ENCODE assay signal across 1 cellular context in the genomic region with DNA sequence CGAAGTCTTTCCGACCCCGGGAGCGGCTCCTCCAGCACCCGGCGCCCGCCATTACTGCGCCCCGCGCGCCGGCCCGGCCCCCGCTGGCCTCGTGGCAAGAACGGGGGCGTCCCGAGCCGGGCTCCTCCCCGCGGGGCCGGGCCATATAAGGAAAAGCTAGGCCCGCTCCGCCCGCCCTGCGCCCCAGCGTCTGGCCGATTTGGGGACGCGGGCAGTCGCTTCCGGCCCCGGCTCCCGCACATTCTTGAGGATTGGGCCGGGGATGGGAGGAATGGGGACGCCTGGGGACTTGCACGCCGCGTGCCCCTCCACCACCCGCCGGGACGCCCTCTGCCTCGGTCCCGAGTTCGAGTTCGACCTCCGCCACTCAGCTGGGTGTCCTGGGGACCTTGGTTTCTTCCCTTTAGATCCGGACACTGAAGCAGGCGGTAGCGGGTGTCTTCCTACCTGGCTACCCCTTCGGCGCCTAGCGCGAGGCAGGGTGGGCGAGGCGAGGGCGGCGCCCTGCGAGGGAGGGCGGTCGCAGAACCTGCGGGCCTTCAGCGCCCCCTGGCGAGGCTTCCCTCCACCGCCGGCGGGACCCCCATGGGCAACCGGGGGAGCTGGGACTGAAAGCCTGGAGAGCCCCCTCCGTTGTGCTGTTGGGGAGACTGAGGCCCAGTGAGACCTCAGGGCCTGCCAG.
TF ChIP-seq lines count a peak whose summit lies in the region.

No MANE protein-coding gene starts in this region.

TF ChIP-seq in IMR-90, 13 proteins besides CTCF, POLR2A, EP300 and RAD21:
- TF ChIP-seq, protein P1, sequence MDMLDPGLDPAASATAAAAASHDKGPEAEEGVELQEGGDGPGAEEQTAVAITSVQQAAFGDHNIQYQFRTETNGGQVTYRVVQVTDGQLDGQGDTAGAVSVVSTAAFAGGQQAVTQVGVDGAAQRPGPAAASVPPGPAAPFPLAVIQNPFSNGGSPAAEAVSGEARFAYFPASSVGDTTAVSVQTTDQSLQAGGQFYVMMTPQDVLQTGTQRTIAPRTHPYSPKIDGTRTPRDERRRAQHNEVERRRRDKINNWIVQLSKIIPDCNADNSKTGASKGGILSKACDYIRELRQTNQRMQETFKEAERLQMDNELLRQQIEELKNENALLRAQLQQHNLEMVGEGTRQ (IDR thresholded peaks at IDR 0.05; ENCODE audit: low read depth, low read length): peak; percentile 56
- no peak for TF ChIP-seq RCOR1 (IDR thresholded peaks at IDR 0.05; ENCODE audit: insufficient replicate concordance, low read length)
- TF ChIP-seq SMC3 (IDR thresholded peaks at IDR 0.05; ENCODE audit: low read depth, low read length): peak; percentile 62; the same call in 1 of the 2 replicates
- TF ChIP-seq, protein P2, sequence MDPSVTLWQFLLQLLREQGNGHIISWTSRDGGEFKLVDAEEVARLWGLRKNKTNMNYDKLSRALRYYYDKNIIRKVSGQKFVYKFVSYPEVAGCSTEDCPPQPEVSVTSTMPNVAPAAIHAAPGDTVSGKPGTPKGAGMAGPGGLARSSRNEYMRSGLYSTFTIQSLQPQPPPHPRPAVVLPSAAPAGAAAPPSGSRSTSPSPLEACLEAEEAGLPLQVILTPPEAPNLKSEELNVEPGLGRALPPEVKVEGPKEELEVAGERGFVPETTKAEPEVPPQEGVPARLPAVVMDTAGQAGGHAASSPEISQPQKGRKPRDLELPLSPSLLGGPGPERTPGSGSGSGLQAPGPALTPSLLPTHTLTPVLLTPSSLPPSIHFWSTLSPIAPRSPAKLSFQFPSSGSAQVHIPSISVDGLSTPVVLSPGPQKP (IDR thresholded peaks at IDR 0.05; ENCODE audit: borderline replicate concordance, low read depth, low read length): no peak; the same call in 1 of the 2 replicates
- peak; percentile 85 for TF ChIP-seq MAZ (IDR thresholded peaks at IDR 0.05; ENCODE audit: borderline replicate concordance, low read depth, low read length)
TF ChIP-seq in IMR-90: peak in this region for 3.
